ENCODE assay signal across 8 cellular contexts in the genomic region with DNA sequence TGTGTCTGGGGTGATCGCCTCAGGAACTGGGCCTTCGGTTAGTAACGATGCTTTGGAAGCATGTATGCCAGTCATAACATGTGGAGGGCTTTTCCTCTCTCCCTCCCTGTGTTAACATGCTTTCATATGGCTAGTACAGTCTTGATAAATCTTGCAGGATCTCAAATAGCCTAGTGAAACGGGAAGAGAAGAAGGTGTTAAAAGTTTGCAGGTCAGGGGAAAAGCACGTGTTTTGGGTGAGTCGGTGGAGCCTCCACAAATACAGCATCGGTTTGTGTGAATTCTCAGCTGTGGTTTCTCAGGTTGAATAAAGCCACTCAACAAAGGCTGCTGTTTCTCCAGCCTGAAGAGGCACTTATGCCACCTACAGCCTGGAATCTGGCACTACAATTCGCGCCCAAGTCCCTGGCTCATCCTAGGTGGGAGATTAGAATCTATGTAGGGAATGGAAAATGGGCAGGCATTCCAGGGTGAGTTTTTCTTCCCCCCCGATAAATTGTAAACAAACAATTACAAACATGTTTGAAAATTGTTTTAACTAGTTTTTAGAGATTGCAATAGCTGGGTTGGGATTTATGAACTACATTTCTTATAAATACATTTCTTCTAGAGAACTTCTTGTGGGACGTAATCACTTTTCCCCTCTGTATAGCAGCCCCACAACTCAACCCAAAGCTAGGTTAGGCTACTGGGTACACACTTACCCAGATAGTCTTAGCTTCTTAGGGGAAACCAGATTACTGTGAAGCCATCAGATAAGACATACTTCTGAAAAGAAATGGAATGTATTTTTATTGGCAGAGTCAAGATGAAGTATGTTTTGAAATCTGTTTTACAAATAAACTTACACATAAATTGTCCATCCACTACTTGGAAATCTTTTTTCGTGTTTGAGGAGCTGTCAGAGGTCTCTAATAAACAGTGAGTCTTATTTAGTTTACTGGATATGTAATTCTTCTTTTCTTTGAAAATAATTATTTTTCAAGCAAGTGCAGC. TPM values are rescaled to one million over a fixed set of nuclear protein-coding genes. Genes with fewer than 3 reads are reported as not detected.
A peak's percentile ranks its signal among the peaks of the same experiment; 100 is the strongest.
DNase-seq lines count a peak whose midpoint lies in the region; ATAC-seq, FAIRE-seq and TF ChIP-seq lines count a peak whose summit lies in the region.

No MANE protein-coding gene starts in this region.

- CTCF ChIA-PET in A549 (lab: Yijun Ruan, JAX) (interaction anchor here (0.7 to 3.5 kb wide), 13 partner anchors 10 to 1101 kb away, joined by 3 to 36 read pairs (median 4); a partner anchor contains a TSS), MCF 10A (lab: Yijun Ruan, JAX) (interaction anchor here (0.5 to 5.6 kb wide), 29 partner anchors 10 to 1922 kb away, joined by 3 to 64 read pairs (median 4); a partner anchor contains a TSS)

- intact Hi-C loops in MCF 10A (cut with micrococcal nuclease) (loop anchor here (1.0 to 5.0 kb wide), 3 partner anchors 275 to 1861 kb away; no protein-coding TSS in a partner anchor), spleen (cut with DNase I; ENCODE audit: low total_unique reads) (no loop called here)

- H3K36me3 Mint-ChIP-seq in MCF 10A (ENCODE audit: insufficient read depth, unreplicated experiment), result no peaks in the 10 kb centered on the region

- no peaks in the 10 kb centered on the region for H3K9me3 Mint-ChIP-seq in MCF 10A (ENCODE audit: unreplicated experiment)

- H3K4me2 ChIP-seq in A549 (peak overlapping the region; percentile 37; the same call in 1 of the 3 replicates), MM.1S (ENCODE audit: low read depth, low read length) (no peak overlapping the region)

- no peaks in the 10 kb centered on the region for H3F3A ChIP-seq in MM.1S (ENCODE audit: insufficient read depth, low read length)

- no peaks in the 10 kb centered on the region for H3K9me2 ChIP-seq in MM.1S (replicated peaks; ENCODE audit: insufficient read depth, low read length)

- no peaks in the 10 kb centered on the region for H4K20me1 ChIP-seq in MM.1S (ENCODE audit: insufficient read depth, low read length)

- TF ChIP-seq RAD21 in A549 (conservative IDR thresholded peaks at IDR 0.05 in 1 of 2, IDR thresholded peaks at IDR 0.05 in 1 of 2), result peak; percentile 60 to 76

- 8% methylated on average over 12 of the region's 12 CpGs for WGBS in A549 (ENCODE audit: missing lambda C conversion rate)
- 19 to 21% (median 20%) methylated on average over 12 of the region's 12 CpGs for WGBS in spleen, 5 donors

- H2AFZ ChIP-seq in MM.1S (ENCODE audit: low read length), result no peak overlapping the region

- TF ChIP-seq POLR2A in A549 (IDR thresholded peaks at IDR 0.05; ENCODE audit: low read length) (no peak), spleen (IDR thresholded peaks at IDR 0.05) (no peak)

- no peaks in the 10 kb centered on the region for H3K27me3 Mint-ChIP-seq in MCF 10A (ENCODE audit: insufficient read depth, unreplicated experiment)

- TF ChIP-seq CTCF in A549 (IDR thresholded peaks at IDR 0.05) (peak; percentile 63), GM12873 (IDR thresholded peaks at IDR 0.05; ENCODE audit: insufficient read depth, low read depth, low read length, missing control alignments) (peak; percentile 83), HFF-Myc (IDR thresholded peaks at IDR 0.05; ENCODE audit: low read depth, low read length, missing control alignments) (peak; percentile 86), MM.1S (IDR thresholded peaks at IDR 0.05; ENCODE audit: low read length) (peak; percentile 84), MCF 10A (IDR thresholded peaks at IDR 0.05; ENCODE audit: unreplicated experiment) (peak; percentile 87), spleen (IDR thresholded peaks at IDR 0.05 in 8 of 11, conservative IDR thresholded peaks at IDR 0.05 in 3 of 11) (peak in 10 of 11 experiments; percentile 41 to 81 (median 69))

- no TSS peak for BruUV-seq in MCF 10A (replicated peaks; lab: Mats Ljungman, UMichigan)

- H3K9me3 ChIP-seq in A549 (no peaks in the 10 kb centered on the region), MM.1S (replicated peaks; ENCODE audit: insufficient read depth, low read length) (no peaks in the 10 kb centered on the region), spleen (no peaks in the 10 kb centered on the region)

- peaks cover 6% of the 10 kb centered on the region for H3K4me1 Mint-ChIP-seq in MCF 10A (ENCODE audit: insufficient read depth, unreplicated experiment)

- peak; percentile 86 for FAIRE-seq in A549 (lab: Jason Lieb, UNC)

- H3K9ac ChIP-seq in MM.1S (ENCODE audit: low read length), result no peak overlapping the region

- no peak overlapping the region for H3K27ac Mint-ChIP-seq in MCF 10A (ENCODE audit: low read depth, unreplicated experiment)

- H3K79me2 ChIP-seq in MM.1S (ENCODE audit: low read length), result no peaks in the 10 kb centered on the region

- H3K27ac ChIP-seq in A549, result no peak overlapping the region
- no peak overlapping the region for H3K27ac ChIP-seq in MM.1S (ENCODE audit: low read length)
- no peak overlapping the region for H3K27ac ChIP-seq in spleen

- ATAC-seq in A549, result peak; percentile 98 to 99

- no peak for TF ChIP-seq EP300 in A549 (IDR thresholded peaks at IDR 0.05)

- H3K4me1 ChIP-seq in A549 (0 out of 3 replicates have a peak, but pooled peaks cover 3% of the 10 kb centered on the region), MM.1S (ENCODE audit: low read length) (peaks cover 4% of the 10 kb centered on the region), spleen (peaks cover 0 to 7% (median 2%) of the 10 kb centered on the region in 6 donors)

- H3K4me3 ChIP-seq in A549 (no peak overlapping the region), HFF-Myc (replicated peaks; ENCODE audit: low read depth, low read length) (no peak overlapping the region), MM.1S (ENCODE audit: low read length) (no peak overlapping the region), spleen (no peak overlapping the region)

- H3K36me3 ChIP-seq in MM.1S (replicated peaks; ENCODE audit: insufficient read depth, low read length) (no peaks in the 10 kb centered on the region), spleen (no peaks in the 10 kb centered on the region)

- no peak overlapping the region for H3K4me3 Mint-ChIP-seq in MCF 10A (ENCODE audit: unreplicated experiment)

- POLR2A ChIA-PET in A549 (lab: Yijun Ruan, JAX) (interaction anchor here (1.0 to 3.8 kb wide), 2 partner anchors 8 to 17 kb away, joined by 4 to 29 read pairs; a partner anchor contains a TSS), MCF 10A (lab: Yijun Ruan, JAX) (interaction anchor here (0.6 to 3.8 kb wide), 6 partner anchors 10 to 1085 kb away, joined by 3 to 43 read pairs (median 3); a partner anchor contains a TSS)

- peak; percentile 74 to 94 for DNase-seq in A549 (ENCODE audit: low read depth in 1 of 2, low spot score in 1 of 2)
- peak; percentile 41 for DNase-seq in HFF-Myc (ENCODE audit: extremely low read depth, low read depth)
- DNase-seq in MM.1S, result peak; percentile 81
- peak; percentile 64 for DNase-seq in SW480 (ENCODE audit: low spot score)
- peak; percentile 73 for DNase-seq in MCF 10A (ENCODE audit: unreplicated experiment)
- peak; percentile 85 for DNase-seq in iPS-NIHi11 (ENCODE audit: low spot score)
- DNase-seq in spleen, result no peak

- H3K27me3 ChIP-seq in MM.1S (replicated peaks; ENCODE audit: insufficient read depth, low read length), result no peaks in the 10 kb centered on the region
- H3K27me3 ChIP-seq in spleen (replicated peaks in 1 of 7), result peaks cover 0 to 31% (median 8%) of the 10 kb centered on the region in 7 donors

TF ChIP-seq in A549, 52 proteins besides CTCF, POLR2A, EP300 and RAD21:
- TF ChIP-seq EHF (CRISPR knock-in tag; IDR thresholded peaks at IDR 0.05), result no peak
- peak; percentile 54 for TF ChIP-seq SMC3 (IDR thresholded peaks at IDR 0.05)

RNA-seq across cellular contexts. Expression of a gene that starts 8.3 kb away (rescaled TPM):
- polyA plus RNA-seq in A549 (2011; rRNA removed) (185 and 219 TPM in 2 replicates), A549 (2017; fragmentation: RNase III; extraction: RNeasy Plus Mini Kit Qiagen cat#74134 plus additional on column Dnase treatment) (139 to 167 TPM (median 153 TPM) in 3 replicates), spleen (10 to 100 TPM; 41.5 to 63.2 (median 51.7) TPM)
- 136 and 170 TPM in 2 replicates for polyA plus RNA-seq in A549 (2012; cell fraction: cytosol; rRNA removed)
- polyA plus RNA-seq in A549 (2012; cell fraction: nucleus; rRNA removed), result 77.4 and 87.5 TPM in 2 replicates
- polyA minus RNA-seq in A549 (2011; rRNA and poly(A)+ RNA removed), result 24.1 and 26.4 TPM in 2 replicates
- total RNA-seq in MCF 10A (2022) (154 and 177 TPM in 2 replicates), spleen (10 to 100 TPM; 32.2 to 46.3 (median 38.8) TPM)

RNA-seq across cellular contexts. Expression of a gene that starts 17.3 kb away (rescaled TPM):
- polyA plus RNA-seq in A549 (2011; rRNA removed), result 1.5 and 1.6 TPM in 2 replicates
- 0.44 and 0.58 TPM in 2 replicates for polyA plus RNA-seq in A549 (2012; cell fraction: cytosol; rRNA removed)
- 0.89 and 0.92 TPM in 2 replicates for polyA plus RNA-seq in A549 (2012; cell fraction: nucleus; rRNA removed)
- polyA plus RNA-seq in A549 (2017; fragmentation: RNase III; extraction: RNeasy Plus Mini Kit Qiagen cat#74134 plus additional on column Dnase treatment), result 1.2 to 1.6 TPM (median 1.5 TPM) in 3 replicates
- 0.92 and 0.95 TPM in 2 replicates for polyA minus RNA-seq in A549 (2011; rRNA and poly(A)+ RNA removed)
- 2.9 and 4.9 TPM in 2 replicates for total RNA-seq in MCF 10A (2022)
- total RNA-seq in spleen, result 1 to 10 TPM; 2.3 to 7.3 (median 4.5) TPM
- 10 to 100 TPM; 12.9 to 15.6 (median 15.6) TPM for polyA plus RNA-seq in spleen
